ENCODE assay signal across 16 cellular contexts in genomic region chr15:50244959-50245624, GRCh38. TPM values are rescaled to one million over a fixed set of nuclear protein-coding genes. Genes with fewer than 3 reads are reported as not detected.
DNase-seq lines count a peak whose midpoint lies in the region; ATAC-seq, FAIRE-seq and TF ChIP-seq lines count a peak whose summit lies in the region.
"Had no signal": no experiment of that assay in that cellular context is flagged by ENCODE, and none has a peak within 500 bp of the region (broad histone marks: within the 10 kb centered on the region; RNA-seq: fewer than 3 reads in every experiment).

No MANE protein-coding gene starts in this region.

- no peak overlapping the region for H2BK12ac ChIP-seq in H1 (ENCODE audit: low read depth, low read length)

- no peak overlapping the region for H4K91ac ChIP-seq in H1 (replicated peaks; ENCODE audit: insufficient read length, low read length)

- H3K23ac ChIP-seq in H1 (ENCODE audit: insufficient read length): no peak overlapping the region

- no peak overlapping the region for H4K5ac ChIP-seq in H1 (ENCODE audit: insufficient read length, low read depth, low read length)

- H3K4ac ChIP-seq in H1 (replicated peaks; ENCODE audit: insufficient read length, low read depth, low read length): no peak overlapping the region

- H3K79me1 ChIP-seq in H1 (ENCODE audit: low read depth, low read length): no peaks in the 10 kb centered on the region

- POLR2A ChIA-PET in activated CD4-positive, alpha-beta T cell treated with anti-CD3 and anti-CD28 coated beads, Interleukin-2, amount 10 ng/mL, durations not matched to agents 7 days and 5 days (lab: Charles Lee): no interaction called here
- POLR2A ChIA-PET in H1 (lab: Charles Lee; ENCODE audit: partially characterized antibody): interaction anchor here (1.1 to 1.2 kb wide), 2 partner anchors 63 to 109 kb away, joined by 3 read pairs; partner anchors contain the start of gene SLC27A2
- POLR2A ChIA-PET in activated CD4-positive, alpha-beta memory T cell treated with anti-CD3 and anti-CD28 coated beads, Interleukin-2, amount 10 ng/mL, durations not matched to agents 7 days and 5 days (lab: Charles Lee): no interaction called here

- H2AFZ ChIP-seq in Loucy (ENCODE audit: low read length) (0 out of 2 replicates have a peak overlapping the region, but pooled peaks have one; percentile 28), H1 (ENCODE audit: low read length) (peak overlapping the region; percentile 7; the same call in 1 of the 2 replicates)

- peaks cover 47% of the 10 kb centered on the region for H3K4me1 ChIP-seq in Loucy (ENCODE audit: insufficient read depth, low read length, poor library complexity, severe bottlenecking)
- H3K4me1 ChIP-seq in H1 (replicated peaks in 1 of 4; ENCODE audit: control insufficient read depth in 3 of 4, insufficient read depth in 4 of 4, low read length in 3 of 4): no peaks in the 10 kb centered on the region
- peaks cover 0 to 70% (median 30%) of the 10 kb centered on the region in 4 donors for H3K4me1 ChIP-seq in right lobe of liver

- H3F3A ChIP-seq in Loucy (ENCODE audit: low read depth): no peaks in the 10 kb centered on the region

- no peak overlapping the region for H2BK120ac ChIP-seq in H1 (replicated peaks; ENCODE audit: low read depth, low read length)

- peak; percentile 85 to 95 (median 90) for ATAC-seq in right lobe of liver

- intact Hi-C loops in activated CD4-positive, alpha-beta T cell treated with anti-CD3 and anti-CD28 coated beads, Interleukin-2, amount 10 ng/mL, durations not matched to agents 24 days and 14 days (cut with micrococcal nuclease): loop anchor here (5.0 to 10.0 kb wide), 4 partner anchors 63 to 240 kb away; partner anchors contain the start of gene SLC27A2
- intact Hi-C loops in right lobe of liver (cut with DNase I): no loop called here

- H3K27me3 ChIP-seq in Loucy (ENCODE audit: insufficient read depth, low read length, poor library complexity, severe bottlenecking): no peaks in the 10 kb centered on the region
- no peaks in the 10 kb centered on the region for H3K27me3 ChIP-seq in H1 (replicated peaks in 1 of 4; ENCODE audit: control insufficient read depth in 3 of 4, extremely low read depth in 1 of 4, insufficient read depth in 3 of 4, low read length in 3 of 4)
- H3K27me3 ChIP-seq in right lobe of liver: no peaks in the 10 kb centered on the region
- H3K27me3 ChIP-seq: BLaER1 had no signal

- no peak overlapping the region for H3K4me3 ChIP-seq in Loucy (ENCODE audit: low read length, poor library complexity, severe bottlenecking)
- H3K4me3 ChIP-seq in H1 (ENCODE audit: extremely low read depth in 1 of 4, insufficient read depth in 2 of 4, low read depth in 3 of 4, low read length in 4 of 4): no peak overlapping the region
- no peak overlapping the region for H3K4me3 ChIP-seq in right lobe of liver
- H3K4me3 ChIP-seq: BLaER1 had no signal

- CTCF ChIA-PET in activated CD4-positive, alpha-beta T cell treated with anti-CD3 and anti-CD28 coated beads, Interleukin-2, amount 10 ng/mL, durations not matched to agents 7 days and 5 days (lab: Charles Lee): interaction anchor here (0.9 to 1.6 kb wide), 2 partner anchors 17 to 71 kb away, joined by 3 to 5 read pairs; no protein-coding TSS in a partner anchor
- CTCF ChIA-PET in H1 (lab: Charles Lee; ENCODE audit: partially characterized antibody): interaction anchor here (0.5 to 1.0 kb wide), 4 partner anchors 16 to 1526 kb away, joined by 3 to 4 read pairs (median 4); no protein-coding TSS in a partner anchor
- CTCF ChIA-PET in activated CD4-positive, alpha-beta memory T cell treated with anti-CD3 and anti-CD28 coated beads, Interleukin-2, amount 10 ng/mL, durations not matched to agents 7 days and 5 days (lab: Charles Lee): no interaction called here

- no peak overlapping the region for H3K27ac ChIP-seq in H1 (ENCODE audit: low read depth, low read length)
- peak overlapping the region; percentile 36 to 89 (median 82) for H3K27ac ChIP-seq in right lobe of liver
- H3K27ac ChIP-seq: BLaER1, HL-60 had no signal

- TF ChIP-seq CTCF in Loucy (conservative IDR thresholded peaks at IDR 0.05; ENCODE audit: low read length): no peak
- no peak for TF ChIP-seq CTCF in H1 (IDR thresholded peaks at IDR 0.05; ENCODE audit: control extremely low read depth in 1 of 3, insufficient read depth in 1 of 3, low read depth in 1 of 3, low read length in 3 of 3)
- peak in 1 of 4 donors; percentile 7 for TF ChIP-seq CTCF in right lobe of liver (IDR thresholded peaks at IDR 0.05)

- H2BK20ac ChIP-seq in H1 (ENCODE audit: low read length): no peak overlapping the region

- no peak overlapping the region for H2AK5ac ChIP-seq in H1 (ENCODE audit: low read depth, low read length)

- TF ChIP-seq EP300 in H1 (IDR thresholded peaks at IDR 0.05; ENCODE audit: borderline replicate concordance in 1 of 2, low read depth in 2 of 2, low read length in 2 of 2): no peak

- no peak overlapping the region for H4K8ac ChIP-seq in H1 (ENCODE audit: extremely low read depth, insufficient read depth, low read length)

- H3K18ac ChIP-seq in H1 (ENCODE audit: extremely low read depth, low read length): no peak overlapping the region

- 92% methylated on average over 2 of the region's 2 CpGs; no CpG with 5 or more reads in 1 of the 2 experiments for WGBS in H1 (ENCODE audit: extremely low coverage in 1 of 2, insufficient coverage in 1 of 2, insufficient read length in 1 of 2, insufficient replicate concordance in 2 of 2, low coverage in 1 of 2, low lambda C conversion rate in 2 of 2, missing lambda C conversion rate in 1 of 2), 2 experiments
- WGBS in right lobe of liver (ENCODE audit: insufficient coverage, low coverage, low lambda C conversion rate, missing lambda C conversion rate): 39% methylated on average over 2 of the region's 2 CpGs

- H3K4me3 Mint-ChIP-seq in activated CD4-positive, alpha-beta T cell treated with anti-CD3 and anti-CD28 coated beads, Interleukin-2, amount 10 ng/mL, durations not matched to agents 7 days and 5 days: no peak overlapping the region
- no peak overlapping the region for H3K4me3 Mint-ChIP-seq in activated CD4-positive, alpha-beta T cell treated with anti-CD3 and anti-CD28 coated beads, Interleukin-2, amount 10 ng/mL, durations not matched to agents 24 days and 14 days
- H3K4me3 Mint-ChIP-seq in activated CD4-positive, alpha-beta memory T cell treated with anti-CD3 and anti-CD28 coated beads, Interleukin-2, amount 10 ng/mL, durations not matched to agents 7 days and 5 days: no peak overlapping the region
- H3K4me3 Mint-ChIP-seq: CD4-positive, CD25-positive, alpha-beta regulatory T cell had no signal

- H4K20me1 ChIP-seq in Loucy (ENCODE audit: insufficient read depth, low read length, poor library complexity, severe bottlenecking): no peaks in the 10 kb centered on the region
- no peaks in the 10 kb centered on the region for H4K20me1 ChIP-seq in H1 (replicated peaks in 1 of 2; ENCODE audit: control insufficient read depth in 1 of 2, insufficient read depth in 2 of 2, low read length in 2 of 2)
- H4K20me1 ChIP-seq: BLaER1 had no signal

- peak overlapping the region; percentile 5 for H3K27ac Mint-ChIP-seq in activated CD4-positive, alpha-beta T cell treated with anti-CD3 and anti-CD28 coated beads, Interleukin-2, amount 10 ng/mL, durations not matched to agents 7 days and 5 days
- H3K27ac Mint-ChIP-seq in activated CD4-positive, alpha-beta T cell treated with anti-CD3 and anti-CD28 coated beads, Interleukin-2, amount 10 ng/mL, durations not matched to agents 24 days and 14 days: no peak overlapping the region
- no peak overlapping the region for H3K27ac Mint-ChIP-seq in activated CD4-positive, alpha-beta memory T cell treated with anti-CD3 and anti-CD28 coated beads, Interleukin-2, amount 10 ng/mL, durations not matched to agents 7 days and 5 days
- H3K27ac Mint-ChIP-seq: CD4-positive, CD25-positive, alpha-beta regulatory T cell had no signal

- no peak for FAIRE-seq in H1 (lab: Jason Lieb, UNC)

- no peaks in the 10 kb centered on the region for H3K27me3 Mint-ChIP-seq in activated CD4-positive, alpha-beta T cell treated with anti-CD3 and anti-CD28 coated beads, Interleukin-2, amount 10 ng/mL, durations not matched to agents 7 days and 5 days
- no peaks in the 10 kb centered on the region for H3K27me3 Mint-ChIP-seq in activated CD4-positive, alpha-beta T cell treated with anti-CD3 and anti-CD28 coated beads, Interleukin-2, amount 10 ng/mL, durations not matched to agents 24 days and 14 days
- no peaks in the 10 kb centered on the region for H3K27me3 Mint-ChIP-seq in activated CD4-positive, alpha-beta memory T cell treated with anti-CD3 and anti-CD28 coated beads, Interleukin-2, amount 10 ng/mL, durations not matched to agents 7 days and 5 days
- H3K27me3 Mint-ChIP-seq: CD4-positive, CD25-positive, alpha-beta regulatory T cell had no signal

- no peak overlapping the region for H3K56ac ChIP-seq in H1 (replicated peaks; ENCODE audit: insufficient read length, low read depth, low read length)

- no peak overlapping the region for H3K4me2 ChIP-seq in Loucy (ENCODE audit: low read depth, low read length, poor library complexity, severe bottlenecking)
- no peak overlapping the region for H3K4me2 ChIP-seq in H1 (ENCODE audit: insufficient read depth in 1 of 2, low read depth in 2 of 2, low read length in 2 of 2)
- H3K4me2 ChIP-seq: BLaER1 had no signal

- peaks cover 7% of the 10 kb centered on the region for H3K36me3 Mint-ChIP-seq in activated CD4-positive, alpha-beta T cell treated with anti-CD3 and anti-CD28 coated beads, Interleukin-2, amount 10 ng/mL, durations not matched to agents 7 days and 5 days (ENCODE audit: low read depth)
- peaks cover 26% of the 10 kb centered on the region for H3K36me3 Mint-ChIP-seq in activated CD4-positive, alpha-beta T cell treated with anti-CD3 and anti-CD28 coated beads, Interleukin-2, amount 10 ng/mL, durations not matched to agents 24 days and 14 days (ENCODE audit: low read depth)
- H3K36me3 Mint-ChIP-seq in activated CD4-positive, alpha-beta memory T cell treated with anti-CD3 and anti-CD28 coated beads, Interleukin-2, amount 10 ng/mL, durations not matched to agents 7 days and 5 days (ENCODE audit: low read depth): peaks cover 6% of the 10 kb centered on the region
- H3K36me3 Mint-ChIP-seq: CD4-positive, CD25-positive, alpha-beta regulatory T cell had no signal

- no peaks in the 10 kb centered on the region for H3K9me2 ChIP-seq in Loucy (replicated peaks; ENCODE audit: low read depth, low read length)

- no peak overlapping the region for H2BK15ac ChIP-seq in H1 (ENCODE audit: low read length)

- H3K9me3 Mint-ChIP-seq in activated CD4-positive, alpha-beta T cell treated with anti-CD3 and anti-CD28 coated beads, Interleukin-2, amount 10 ng/mL, durations not matched to agents 7 days and 5 days: peaks cover 2% of the 10 kb centered on the region
- H3K9me3 Mint-ChIP-seq in activated CD4-positive, alpha-beta T cell treated with anti-CD3 and anti-CD28 coated beads, Interleukin-2, amount 10 ng/mL, durations not matched to agents 24 days and 14 days: peaks cover 9% of the 10 kb centered on the region
- H3K9me3 Mint-ChIP-seq in activated CD4-positive, alpha-beta memory T cell treated with anti-CD3 and anti-CD28 coated beads, Interleukin-2, amount 10 ng/mL, durations not matched to agents 7 days and 5 days: peaks cover 2% of the 10 kb centered on the region

- H3K9ac ChIP-seq in Loucy (ENCODE audit: low read depth, low read length, poor library complexity, severe bottlenecking) (no peak overlapping the region), H1 (replicated peaks in 1 of 4; ENCODE audit: extremely low read depth in 1 of 4, low read depth in 3 of 4, low read length in 3 of 4) (no peak overlapping the region)
- H3K9ac ChIP-seq: BLaER1 had no signal

- DNase-seq in activated CD4-positive, alpha-beta T cell treated with anti-CD3 and anti-CD28 coated beads, Interleukin-2, amount 10 ng/mL, durations not matched to agents 7 days and 5 days: no peak
- DNase-seq in activated CD4-positive, alpha-beta T cell treated with anti-CD3 and anti-CD28 coated beads, Interleukin-2, amount 10 ng/mL, durations not matched to agents 24 days and 14 days: no peak
- no peak for DNase-seq in H1 (ENCODE audit: low read depth in 1 of 2, low spot score in 2 of 2)
- peak; percentile 77 to 90 (median 89) for DNase-seq in right lobe of liver
- no peak for DNase-seq in NCI-H1417 treated with DMSO at 0.1 percent for 48 hours (lab: John Stamatoyannopoulos, UW)
- no peak for DNase-seq in activated CD4-positive, alpha-beta memory T cell treated with anti-CD3 and anti-CD28 coated beads, Interleukin-2, amount 10 ng/mL, durations not matched to agents 7 days and 5 days
- DNase-seq: 8988T; AML-193; CD4-positive, CD25-positive, alpha-beta regulatory T cell; DMS53; GF-D8; HCEC 1CT had no signal

- H3K9me3 ChIP-seq in Loucy (ENCODE audit: insufficient read depth, low read depth, low read length) (no peaks in the 10 kb centered on the region), H1 (ENCODE audit: insufficient read depth in 2 of 2, low read depth in 1 of 2, low read length in 1 of 2) (no peaks in the 10 kb centered on the region), right lobe of liver (no peaks in the 10 kb centered on the region)
- H3K9me3 ChIP-seq: BLaER1 had no signal

- H3K14ac ChIP-seq in H1 (ENCODE audit: insufficient read length): no peak overlapping the region

- H3K79me2 ChIP-seq in Loucy (ENCODE audit: insufficient read depth, low read length) (no peaks in the 10 kb centered on the region), H1 (ENCODE audit: control insufficient read depth in 1 of 2, insufficient read depth in 2 of 2, low read length in 2 of 2) (no peaks in the 10 kb centered on the region)

- no peak for TF ChIP-seq RAD21 in H1 (IDR thresholded peaks at IDR 0.05 in 1 of 2, conservative IDR thresholded peaks at IDR 0.05 in 1 of 2; ENCODE audit: low read depth in 2 of 2, low read length in 2 of 2)

- H3K4me1 Mint-ChIP-seq in activated CD4-positive, alpha-beta T cell treated with anti-CD3 and anti-CD28 coated beads, Interleukin-2, amount 10 ng/mL, durations not matched to agents 7 days and 5 days: peaks cover 42% of the 10 kb centered on the region
- H3K4me1 Mint-ChIP-seq in activated CD4-positive, alpha-beta T cell treated with anti-CD3 and anti-CD28 coated beads, Interleukin-2, amount 10 ng/mL, durations not matched to agents 24 days and 14 days: peaks cover 53% of the 10 kb centered on the region
- H3K4me1 Mint-ChIP-seq in activated CD4-positive, alpha-beta memory T cell treated with anti-CD3 and anti-CD28 coated beads, Interleukin-2, amount 10 ng/mL, durations not matched to agents 7 days and 5 days: peaks cover 57% of the 10 kb centered on the region

- TF ChIP-seq POLR2A in H1 (IDR thresholded peaks at IDR 0.05; ENCODE audit: control extremely low read depth in 1 of 2, low read depth in 2 of 2, low read length in 2 of 2): no peak
- no peak for TF ChIP-seq POLR2A in right lobe of liver (IDR thresholded peaks at IDR 0.05)

- no peaks in the 10 kb centered on the region for H3K36me3 ChIP-seq in Loucy (ENCODE audit: insufficient read depth, low read length)
- no peaks in the 10 kb centered on the region for H3K36me3 ChIP-seq in H1 (ENCODE audit: control insufficient read depth in 2 of 4, insufficient read depth in 4 of 4, low read length in 3 of 4)
- no peaks in the 10 kb centered on the region for H3K36me3 ChIP-seq in right lobe of liver
- H3K36me3 ChIP-seq: BLaER1 had no signal

- H3K23me2 ChIP-seq in H1 (ENCODE audit: low read depth, low read length): no peaks in the 10 kb centered on the region

- no peak overlapping the region for H2BK5ac ChIP-seq in H1 (ENCODE audit: low read depth, low read length)

RNA-seq across cellular contexts. Expression of gene HDC, which starts 20.4 kb away (rescaled TPM):
- total RNA-seq in activated CD4-positive, alpha-beta T cell treated with anti-CD3 and anti-CD28 coated beads, Interleukin-2, amount 10 ng/mL, durations not matched to agents 7 days and 5 days: under 1 TPM in 1 of 2 experiments, not detected in 1; 0.27 TPM
- 2.7 and 3.1 TPM in 2 replicates for total RNA-seq in activated CD4-positive, alpha-beta T cell treated with anti-CD3 and anti-CD28 coated beads, Interleukin-2, amount 10 ng/mL, durations not matched to agents 24 days and 14 days
- 0.22 TPM in 1 of 2 replicates, not detected in the other for total RNA-seq in H1 (2021; fragmentation: NEBNext Ultra II Directional; extraction: Animal tissue kit (Norgen Biotek cat#: 25700))
- polyA plus RNA-seq in H1 (2011; rRNA removed): 0.20 and 0.57 TPM in 2 replicates
- polyA plus RNA-seq in H1 (2011; cell fraction: cytosol; rRNA removed): 0.31 TPM
- polyA plus RNA-seq in H1 (2011; cell fraction: nucleus; rRNA removed): 0.96 TPM
- 0.22 to 0.48 TPM (median 0.36 TPM) in 3 of 4 replicates, not detected in the other for polyA plus RNA-seq in H1 (2012, experiment 1 of 2)
- 0.55 TPM for polyA plus RNA-seq in H1 (2012, experiment 2 of 2)
- 0.16 TPM for polyA plus RNA-seq in H1 (2013, experiment 1 of 2)
- polyA plus RNA-seq in H1 (2013, experiment 2 of 2): 0.18 TPM
- not detected in 2 replicates for polyA minus RNA-seq in H1 (2011; rRNA and poly(A)+ RNA removed)
- polyA minus RNA-seq in H1 (2011; cell fraction: cytosol; rRNA and poly(A)+ RNA removed): not detected
- 0.50 TPM for polyA minus RNA-seq in H1 (2011; cell fraction: nucleus; rRNA and poly(A)+ RNA removed)
- total RNA-seq in right lobe of liver: under 1 TPM in 3 of 6 experiments, not detected in 3; 0.26 to 0.47 (median 0.34) TPM
- under 1 TPM in 1 of 2 experiments, not detected in 1; 0.08 TPM for total RNA-seq in activated CD4-positive, alpha-beta memory T cell treated with anti-CD3 and anti-CD28 coated beads, Interleukin-2, amount 10 ng/mL, durations not matched to agents 7 days and 5 days
- total RNA-seq: H4 had no signal
- polyA plus RNA-seq: CD4-positive, CD25-positive, alpha-beta regulatory T cell had no signal

Comparison
In these comparisons a context has a peak if more than half of its experiments do, and no peak if none do; other contexts are left out.
1. DNase-seq: peak in right lobe of liver (3 of 3); none in activated CD4-positive, alpha-beta T cell treated with anti-CD3 and anti-CD28 coated beads, Interleukin-2, amount 10 ng/mL, durations not matched to agents 7 days and 5 days (single experiment), activated CD4-positive, alpha-beta T cell treated with anti-CD3 and anti-CD28 coated beads, Interleukin-2, amount 10 ng/mL, durations not matched to agents 24 days and 14 days (single experiment), H1 (0 of 2), NCI-H1417 treated with DMSO at 0.1 percent for 48 hours (single experiment) and activated CD4-positive, alpha-beta memory T cell treated with anti-CD3 and anti-CD28 coated beads, Interleukin-2, amount 10 ng/mL, durations not matched to agents 7 days and 5 days (single experiment).